In the genomic region with DNA sequence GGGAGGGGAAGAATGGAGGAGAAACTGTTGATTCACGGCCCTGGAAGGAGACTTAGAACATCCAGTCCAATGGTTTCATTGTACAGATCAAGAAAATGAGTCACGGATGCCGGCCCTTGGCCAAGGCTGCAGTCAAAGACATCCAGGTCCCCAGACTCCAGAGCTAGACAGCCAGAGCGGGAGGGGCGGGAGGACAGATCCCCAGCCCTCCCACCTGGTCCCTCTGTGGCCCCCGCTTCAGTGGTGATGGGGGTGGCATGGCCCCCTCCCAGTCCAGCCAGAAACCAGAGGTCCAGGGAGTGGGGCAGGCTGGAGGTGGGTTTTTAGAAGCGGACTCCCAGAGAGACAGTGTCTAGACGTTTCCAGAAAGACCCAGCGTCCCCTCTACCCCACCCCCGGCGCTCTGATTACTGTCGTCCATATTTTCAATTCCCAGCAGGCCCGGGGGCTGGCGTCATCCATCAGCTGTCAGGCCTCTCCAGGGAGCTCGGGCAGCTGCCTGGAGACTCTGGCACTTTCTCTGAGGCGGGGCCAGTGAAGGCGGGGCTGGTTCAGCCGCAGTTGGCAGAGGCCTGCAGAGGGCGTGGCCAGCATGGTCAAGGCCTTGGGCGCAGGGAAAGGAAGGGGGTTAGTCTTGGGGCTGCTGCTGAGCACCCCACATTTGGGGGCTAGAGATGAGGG, we compare ENCODE assay signal across 1 cellular context.
A peak's percentile ranks its signal among the peaks of the same experiment; 100 is the strongest.
TF ChIP-seq lines count a peak whose summit lies in the region.

No MANE protein-coding gene starts in this region.

TF ChIP-seq in K562, 482 proteins besides CTCF, POLR2A, EP300 and RAD21 (continued from another document and continues in another):
- TF ChIP-seq, protein P1, sequence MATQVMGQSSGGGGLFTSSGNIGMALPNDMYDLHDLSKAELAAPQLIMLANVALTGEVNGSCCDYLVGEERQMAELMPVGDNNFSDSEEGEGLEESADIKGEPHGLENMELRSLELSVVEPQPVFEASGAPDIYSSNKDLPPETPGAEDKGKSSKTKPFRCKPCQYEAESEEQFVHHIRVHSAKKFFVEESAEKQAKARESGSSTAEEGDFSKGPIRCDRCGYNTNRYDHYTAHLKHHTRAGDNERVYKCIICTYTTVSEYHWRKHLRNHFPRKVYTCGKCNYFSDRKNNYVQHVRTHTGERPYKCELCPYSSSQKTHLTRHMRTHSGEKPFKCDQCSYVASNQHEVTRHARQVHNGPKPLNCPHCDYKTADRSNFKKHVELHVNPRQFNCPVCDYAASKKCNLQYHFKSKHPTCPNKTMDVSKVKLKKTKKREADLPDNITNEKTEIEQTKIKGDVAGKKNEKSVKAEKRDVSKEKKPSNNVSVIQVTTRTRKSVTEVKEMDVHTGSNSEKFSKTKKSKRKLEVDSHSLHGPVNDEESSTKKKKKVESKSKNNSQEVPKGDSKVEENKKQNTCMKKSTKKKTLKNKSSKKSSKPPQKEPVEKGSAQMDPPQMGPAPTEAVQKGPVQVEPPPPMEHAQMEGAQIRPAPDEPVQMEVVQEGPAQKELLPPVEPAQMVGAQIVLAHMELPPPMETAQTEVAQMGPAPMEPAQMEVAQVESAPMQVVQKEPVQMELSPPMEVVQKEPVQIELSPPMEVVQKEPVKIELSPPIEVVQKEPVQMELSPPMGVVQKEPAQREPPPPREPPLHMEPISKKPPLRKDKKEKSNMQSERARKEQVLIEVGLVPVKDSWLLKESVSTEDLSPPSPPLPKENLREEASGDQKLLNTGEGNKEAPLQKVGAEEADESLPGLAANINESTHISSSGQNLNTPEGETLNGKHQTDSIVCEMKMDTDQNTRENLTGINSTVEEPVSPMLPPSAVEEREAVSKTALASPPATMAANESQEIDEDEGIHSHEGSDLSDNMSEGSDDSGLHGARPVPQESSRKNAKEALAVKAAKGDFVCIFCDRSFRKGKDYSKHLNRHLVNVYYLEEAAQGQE (CRISPR knock-in tag; IDR thresholded peaks at IDR 0.05; ENCODE audit: low read depth), result peak; percentile 70; the same call in 1 of the 2 replicates
- TF ChIP-seq LCOR (CRISPR knock-in tag; IDR thresholded peaks at IDR 0.05) (no peak), SMC3 (conservative IDR thresholded peaks at IDR 0.05; ENCODE audit: insufficient read depth, low read depth, low read length) (no peak), CTBP1 (IDR thresholded peaks at IDR 0.05; ENCODE audit: borderline replicate concordance) (peak; percentile 47; the same call in 1 of the 2 replicates), ZSCAN29 (IDR thresholded peaks at IDR 0.05) (no peak), FOXA3 (CRISPR knock-in tag; conservative IDR thresholded peaks at IDR 0.05 in 1 of 2, IDR thresholded peaks at IDR 0.05 in 1 of 2) (no peak), SOX6 (IDR thresholded peaks at IDR 0.05) (0 out of 2 replicates have a peak, but pooled peaks have one; percentile 22), BHLHE40 (IDR thresholded peaks at IDR 0.05; ENCODE audit: low read length) (peak; percentile 34; the same call in 1 of the 2 replicates), SIN3A (IDR thresholded peaks at IDR 0.05; ENCODE audit: borderline replicate concordance in 2 of 2, control insufficient read depth in 1 of 2, low read depth in 2 of 2, low read length in 2 of 2) (no peak), LEF1 (IDR thresholded peaks at IDR 0.05) (no peak), ATF1 (CRISPR knock-in tag; IDR thresholded peaks at IDR 0.05) (no peak), ATF1 (tag; IDR thresholded peaks at IDR 0.05) (peak; percentile 85), RREB1 (CRISPR knock-in tag; IDR thresholded peaks at IDR 0.05) (no peak), HIVEP1 (CRISPR knock-in tag; IDR thresholded peaks at IDR 0.05) (no peak), MAFK (IDR thresholded peaks at IDR 0.05; ENCODE audit: low read length) (no peak), NCOA4 (IDR thresholded peaks at IDR 0.05; ENCODE audit: partially characterized antibody) (no peak), ZC3H11A (IDR thresholded peaks at IDR 0.05; ENCODE audit: low read depth, low read length) (no peak), ETV5 (CRISPR knock-in tag; IDR thresholded peaks at IDR 0.05; ENCODE audit: low read depth) (no peak), KLF13 (tag; IDR thresholded peaks at IDR 0.05; ENCODE audit: borderline replicate concordance, low read depth) (peak; percentile 50; the same call in 1 of the 2 replicates), MAZ (CRISPR knock-in tag; conservative IDR thresholded peaks at IDR 0.05 in 1 of 2, IDR thresholded peaks at IDR 0.05 in 1 of 2) (peak in 1 of 2 experiments; percentile 62; a peak in 2 of 4 replicates), NEUROD1 (IDR thresholded peaks at IDR 0.05; ENCODE audit: borderline replicate concordance, low read depth, low read length, partially characterized antibody) (peak; percentile 38), ZNF57 (CRISPR knock-in tag; IDR thresholded peaks at IDR 0.05) (no peak), ATF3 (IDR thresholded peaks at IDR 0.05) (peak; percentile 87), ATF3 (CRISPR knock-in tag; conservative IDR thresholded peaks at IDR 0.05) (peak; percentile 84), ZBTB17 (CRISPR knock-in tag; IDR thresholded peaks at IDR 0.05) (0 out of 2 replicates have a peak, but pooled peaks have one; percentile 37), ZNF586 (CRISPR knock-in tag; conservative IDR thresholded peaks at IDR 0.05) (no peak), ZNF274 (IDR thresholded peaks at IDR 0.05; ENCODE audit: borderline replicate concordance, low read depth, low read length) (no peak), SMAD4 (CRISPR knock-in tag; conservative IDR thresholded peaks at IDR 0.05) (peak; percentile 51), TCFL5 (CRISPR knock-in tag; conservative IDR thresholded peaks at IDR 0.05) (no peak), FOXJ2 (tag; IDR thresholded peaks at IDR 0.05) (peak; percentile 61; the same call in 1 of the 2 replicates), JUND (IDR thresholded peaks at IDR 0.05; ENCODE audit: borderline replicate concordance, low read depth, low read length) (peak; percentile 81), JUND (tag; IDR thresholded peaks at IDR 0.05; ENCODE audit: borderline replicate concordance, low read depth, low read length) (peak; percentile 59; the same call in 1 of the 3 replicates), ZNF592 (IDR thresholded peaks at IDR 0.05) (peak; percentile 65; the same call in 1 of the 2 replicates), MCM7 (IDR thresholded peaks at IDR 0.05) (no peak), CAMTA2 (CRISPR knock-in tag; conservative IDR thresholded peaks at IDR 0.05) (no peak), NRF1 (conservative IDR thresholded peaks at IDR 0.05 in 1 of 2, IDR thresholded peaks at IDR 0.05 in 1 of 2) (peak; percentile 56 to 65; a peak in 3 of 4 replicates)
- TF ChIP-seq, protein P2, sequence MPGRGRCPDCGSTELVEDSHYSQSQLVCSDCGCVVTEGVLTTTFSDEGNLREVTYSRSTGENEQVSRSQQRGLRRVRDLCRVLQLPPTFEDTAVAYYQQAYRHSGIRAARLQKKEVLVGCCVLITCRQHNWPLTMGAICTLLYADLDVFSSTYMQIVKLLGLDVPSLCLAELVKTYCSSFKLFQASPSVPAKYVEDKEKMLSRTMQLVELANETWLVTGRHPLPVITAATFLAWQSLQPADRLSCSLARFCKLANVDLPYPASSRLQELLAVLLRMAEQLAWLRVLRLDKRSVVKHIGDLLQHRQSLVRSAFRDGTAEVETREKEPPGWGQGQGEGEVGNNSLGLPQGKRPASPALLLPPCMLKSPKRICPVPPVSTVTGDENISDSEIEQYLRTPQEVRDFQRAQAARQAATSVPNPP (IDR thresholded peaks at IDR 0.05; ENCODE audit: borderline replicate concordance, insufficient read depth, insufficient read length), result no peak
- TF ChIP-seq, protein P3, sequence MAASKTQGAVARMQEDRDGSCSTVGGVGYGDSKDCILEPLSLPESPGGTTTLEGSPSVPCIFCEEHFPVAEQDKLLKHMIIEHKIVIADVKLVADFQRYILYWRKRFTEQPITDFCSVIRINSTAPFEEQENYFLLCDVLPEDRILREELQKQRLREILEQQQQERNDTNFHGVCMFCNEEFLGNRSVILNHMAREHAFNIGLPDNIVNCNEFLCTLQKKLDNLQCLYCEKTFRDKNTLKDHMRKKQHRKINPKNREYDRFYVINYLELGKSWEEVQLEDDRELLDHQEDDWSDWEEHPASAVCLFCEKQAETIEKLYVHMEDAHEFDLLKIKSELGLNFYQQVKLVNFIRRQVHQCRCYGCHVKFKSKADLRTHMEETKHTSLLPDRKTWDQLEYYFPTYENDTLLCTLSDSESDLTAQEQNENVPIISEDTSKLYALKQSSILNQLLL (CRISPR knock-in tag; IDR thresholded peaks at IDR 0.05; ENCODE audit: borderline replicate concordance), result no peak
- TF ChIP-seq, protein P4, sequence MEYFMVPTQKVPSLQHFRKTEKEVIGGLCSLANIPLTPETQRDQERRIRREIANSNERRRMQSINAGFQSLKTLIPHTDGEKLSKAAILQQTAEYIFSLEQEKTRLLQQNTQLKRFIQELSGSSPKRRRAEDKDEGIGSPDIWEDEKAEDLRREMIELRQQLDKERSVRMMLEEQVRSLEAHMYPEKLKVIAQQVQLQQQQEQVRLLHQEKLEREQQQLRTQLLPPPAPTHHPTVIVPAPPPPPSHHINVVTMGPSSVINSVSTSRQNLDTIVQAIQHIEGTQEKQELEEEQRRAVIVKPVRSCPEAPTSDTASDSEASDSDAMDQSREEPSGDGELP (CRISPR knock-in tag; IDR thresholded peaks at IDR 0.05; ENCODE audit: borderline replicate concordance), result peak; percentile 95
